ENCODE assay signal across 1 cellular context in the genomic region with DNA sequence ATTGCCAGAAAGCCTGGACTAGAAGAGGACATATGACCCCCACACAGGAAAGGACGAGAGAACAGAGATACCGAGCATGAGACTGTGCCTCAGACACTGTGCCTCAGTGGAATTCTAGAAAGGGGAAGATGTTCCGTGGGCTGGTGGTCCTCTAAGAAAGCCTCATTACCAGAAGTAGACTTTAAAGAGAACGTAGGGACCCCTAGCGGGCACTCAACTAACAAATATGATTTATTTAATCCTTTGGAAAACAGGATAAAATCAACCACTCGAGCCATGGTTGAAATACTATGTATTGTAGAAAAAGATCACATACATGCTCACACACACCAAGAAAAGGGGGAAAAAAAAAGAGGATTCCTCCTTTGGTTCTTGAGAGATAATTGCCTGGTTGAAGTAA.
TF ChIP-seq lines count a peak whose summit lies in the region.

No MANE protein-coding gene starts in this region.

TF ChIP-seq in GM23338, 12 proteins besides CTCF, POLR2A, EP300 and RAD21 (continued from another document):
- TF ChIP-seq, protein P1, sequence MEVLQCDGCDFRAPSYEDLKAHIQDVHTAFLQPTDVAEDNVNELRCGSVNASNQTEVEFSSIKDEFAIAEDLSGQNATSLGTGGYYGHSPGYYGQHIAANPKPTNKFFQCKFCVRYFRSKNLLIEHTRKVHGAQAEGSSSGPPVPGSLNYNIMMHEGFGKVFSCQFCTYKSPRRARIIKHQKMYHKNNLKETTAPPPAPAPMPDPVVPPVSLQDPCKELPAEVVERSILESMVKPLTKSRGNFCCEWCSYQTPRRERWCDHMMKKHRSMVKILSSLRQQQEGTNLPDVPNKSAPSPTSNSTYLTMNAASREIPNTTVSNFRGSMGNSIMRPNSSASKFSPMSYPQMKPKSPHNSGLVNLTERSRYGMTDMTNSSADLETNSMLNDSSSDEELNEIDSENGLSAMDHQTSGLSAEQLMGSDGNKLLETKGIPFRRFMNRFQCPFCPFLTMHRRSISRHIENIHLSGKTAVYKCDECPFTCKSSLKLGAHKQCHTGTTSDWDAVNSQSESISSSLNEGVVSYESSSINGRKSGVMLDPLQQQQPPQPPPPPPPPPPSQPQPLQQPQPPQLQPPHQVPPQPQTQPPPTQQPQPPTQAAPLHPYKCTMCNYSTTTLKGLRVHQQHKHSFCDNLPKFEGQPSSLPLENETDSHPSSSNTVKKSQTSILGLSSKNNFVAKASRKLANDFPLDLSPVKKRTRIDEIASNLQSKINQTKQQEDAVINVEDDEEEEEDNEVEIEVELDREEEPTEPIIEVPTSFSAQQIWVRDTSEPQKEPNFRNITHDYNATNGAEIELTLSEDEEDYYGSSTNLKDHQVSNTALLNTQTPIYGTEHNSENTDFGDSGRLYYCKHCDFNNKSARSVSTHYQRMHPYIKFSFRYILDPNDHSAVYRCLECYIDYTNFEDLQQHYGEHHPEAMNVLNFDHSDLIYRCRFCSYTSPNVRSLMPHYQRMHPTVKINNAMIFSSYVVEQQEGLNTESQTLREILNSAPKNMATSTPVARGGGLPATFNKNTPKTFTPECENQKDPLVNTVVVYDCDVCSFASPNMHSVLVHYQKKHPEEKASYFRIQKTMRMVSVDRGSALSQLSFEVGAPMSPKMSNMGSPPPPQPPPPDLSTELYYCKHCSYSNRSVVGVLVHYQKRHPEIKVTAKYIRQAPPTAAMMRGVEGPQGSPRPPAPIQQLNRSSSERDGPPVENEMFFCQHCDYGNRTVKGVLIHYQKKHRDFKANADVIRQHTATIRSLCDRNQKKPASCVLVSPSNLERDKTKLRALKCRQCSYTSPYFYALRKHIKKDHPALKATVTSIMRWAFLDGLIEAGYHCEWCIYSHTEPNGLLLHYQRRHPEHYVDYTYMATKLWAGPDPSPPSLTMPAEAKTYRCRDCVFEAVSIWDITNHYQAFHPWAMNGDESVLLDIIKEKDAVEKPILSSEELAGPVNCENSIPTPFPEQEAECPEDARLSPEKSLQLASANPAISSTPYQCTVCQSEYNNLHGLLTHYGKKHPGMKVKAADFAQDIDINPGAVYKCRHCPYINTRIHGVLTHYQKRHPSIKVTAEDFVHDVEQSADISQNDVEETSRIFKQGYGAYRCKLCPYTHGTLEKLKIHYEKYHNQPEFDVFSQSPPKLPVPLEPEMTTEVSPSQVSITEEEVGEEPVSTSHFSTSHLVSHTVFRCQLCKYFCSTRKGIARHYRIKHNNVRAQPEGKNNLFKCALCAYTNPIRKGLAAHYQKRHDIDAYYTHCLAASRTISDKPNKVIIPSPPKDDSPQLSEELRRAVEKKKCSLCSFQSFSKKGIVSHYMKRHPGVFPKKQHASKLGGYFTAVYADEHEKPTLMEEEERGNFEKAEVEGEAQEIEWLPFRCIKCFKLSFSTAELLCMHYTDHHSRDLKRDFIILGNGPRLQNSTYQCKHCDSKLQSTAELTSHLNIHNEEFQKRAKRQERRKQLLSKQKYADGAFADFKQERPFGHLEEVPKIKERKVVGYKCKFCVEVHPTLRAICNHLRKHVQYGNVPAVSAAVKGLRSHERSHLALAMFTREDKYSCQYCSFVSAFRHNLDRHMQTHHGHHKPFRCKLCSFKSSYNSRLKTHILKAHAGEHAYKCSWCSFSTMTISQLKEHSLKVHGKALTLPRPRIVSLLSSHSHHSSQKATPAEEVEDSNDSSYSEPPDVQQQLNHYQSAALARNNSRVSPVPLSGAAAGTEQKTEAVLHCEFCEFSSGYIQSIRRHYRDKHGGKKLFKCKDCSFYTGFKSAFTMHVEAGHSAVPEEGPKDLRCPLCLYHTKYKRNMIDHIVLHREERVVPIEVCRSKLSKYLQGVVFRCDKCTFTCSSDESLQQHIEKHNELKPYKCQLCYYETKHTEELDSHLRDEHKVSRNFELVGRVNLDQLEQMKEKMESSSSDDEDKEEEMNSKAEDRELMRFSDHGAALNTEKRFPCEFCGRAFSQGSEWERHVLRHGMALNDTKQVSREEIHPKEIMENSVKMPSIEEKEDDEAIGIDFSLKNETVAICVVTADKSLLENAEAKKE (CRISPR knock-in tag; IDR thresholded peaks at IDR 0.05), result no peak
- no peak for TF ChIP-seq STAT1 (IDR thresholded peaks at IDR 0.05; ENCODE audit: unreplicated experiment)
- no peak for TF ChIP-seq CREB1 (CRISPR knock-in tag; IDR thresholded peaks at IDR 0.05; ENCODE audit: low read depth)
- TF ChIP-seq ZNF114 (CRISPR knock-in tag; IDR thresholded peaks at IDR 0.05), result no peak
- no peak for TF ChIP-seq POLR2AphosphoS5 (IDR thresholded peaks at IDR 0.05; ENCODE audit: low read depth)
